ENCODE assay signal across 27 cellular contexts in the genomic region with DNA sequence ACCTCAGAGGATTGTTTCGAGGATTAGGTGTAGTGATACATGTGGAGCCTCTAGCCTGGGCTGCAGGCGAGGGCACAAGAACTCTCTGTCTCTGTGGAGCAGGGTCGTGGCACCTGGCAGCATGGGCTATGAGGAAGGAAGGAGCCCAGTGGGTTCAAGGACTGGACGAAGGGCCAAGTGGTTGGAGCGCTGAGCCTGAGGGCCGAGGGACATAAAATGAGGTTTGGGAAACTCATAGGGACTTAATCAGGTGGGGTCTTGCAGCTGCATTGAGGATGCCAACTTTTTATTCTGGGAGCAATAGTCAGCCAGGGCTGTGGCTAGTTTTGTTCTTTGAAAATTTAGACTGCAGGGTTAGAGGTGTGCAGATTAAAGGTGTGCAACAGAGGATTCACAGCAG.
"Had no signal": no experiment of that assay in that cellular context is flagged by ENCODE, and none has a peak within 500 bp of the region (broad histone marks: within the 10 kb centered on the region; RNA-seq: fewer than 3 reads in every experiment).

No MANE protein-coding gene starts in this region.

- H3K27ac ChIP-seq: stomach, suprapubic skin, testis, thoracic aorta, thyroid gland, tibial artery, tibial nerve, transverse colon, upper lobe of left lung, upper lobe of right lung, uterus, vagina had no signal

- H3K27ac Mint-ChIP-seq: stimulated activated effector memory CD8-positive, alpha-beta T cell treated with anti-CD3 and anti-CD28 coated beads, Interleukin-12 subunit alpha, Interleukin-12 subunit beta, amount 100 ng/mL, for 72 hours; stimulated activated memory B cell treated with anti-CD40 and anti-IgM and Interleukin-4, amounts not matched to agents 10 μg/mL and 1 μg/mL and 100 μg/mL, for 72 hours; stimulated activated naive B cell treated with anti-CD40 and anti-IgM and Interleukin-4, amounts not matched to agents 10 μg/mL and 1 μg/mL and 100 μg/mL, for 72 hours; stimulated activated naive CD8-positive, alpha-beta T cell treated with anti-CD3 and anti-CD28 coated beads, Interleukin-15, amount 100 ng/mL, for 72 hours; stimulated activated naive CD8-positive, alpha-beta T cell treated with anti-CD3 and anti-CD28 coated beads, Interleukin-15, Interleukin-2, amounts not matched to agents 100 ng/mL and 50 ng/mL, for 24 hours; type B pancreatic cell had no signal

- H3K36me3 ChIP-seq: stomach, suprapubic skin, thoracic aorta, thyroid gland, tibial artery, tibial nerve, transverse colon, upper lobe of left lung, upper lobe of right lung, uterus, vagina had no signal

- H3K4me3 Mint-ChIP-seq: stimulated activated effector memory CD8-positive, alpha-beta T cell treated with anti-CD3 and anti-CD28 coated beads, Interleukin-12 subunit alpha, Interleukin-12 subunit beta, amount 100 ng/mL, for 72 hours; stimulated activated memory B cell treated with anti-CD40 and anti-IgM and Interleukin-4, amounts not matched to agents 10 μg/mL and 1 μg/mL and 100 μg/mL, for 72 hours; stimulated activated naive B cell treated with anti-CD40 and anti-IgM and Interleukin-4, amounts not matched to agents 10 μg/mL and 1 μg/mL and 100 μg/mL, for 72 hours; stimulated activated naive CD8-positive, alpha-beta T cell treated with anti-CD3 and anti-CD28 coated beads, Interleukin-15, amount 100 ng/mL, for 72 hours; stimulated activated naive CD8-positive, alpha-beta T cell treated with anti-CD3 and anti-CD28 coated beads, Interleukin-15, Interleukin-2, amounts not matched to agents 100 ng/mL and 50 ng/mL, for 24 hours; type B pancreatic cell had no signal

- DNase-seq: stimulated activated CD4-positive, alpha-beta T cell treated with anti-CD3 and anti-CD28 coated beads, Interleukin-2, amount 100 ng/mL, for 48 hours; stimulated activated CD4-positive, alpha-beta T cell treated with anti-CD3 and anti-CD28 coated beads, Interleukin-4, amount 100 ng/mL, for 1 hour; stimulated activated CD4-positive, alpha-beta T cell treated with anti-CD3 and anti-CD28 coated beads, Interleukin-4, amount 100 ng/mL, for 24 hours; stimulated activated CD4-positive, alpha-beta T cell treated with anti-CD3 and anti-CD28 coated beads, Interleukin-4, amount 100 ng/mL, for 4 hours; stimulated activated CD8-positive, alpha-beta memory T cell treated with anti-CD3 and anti-CD28 coated beads, Interleukin-4, amount 100 ng/mL, for 48 hours; stimulated activated naive B cell treated with anti-CD40 and anti-IgM and Interleukin-4, amounts not matched to agents 10 μg/mL and 1 μg/mL and 100 μg/mL, for 72 hours; stimulated activated naive CD4-positive, alpha-beta T cell; stimulated activated naive CD4-positive, alpha-beta T cell treated with Interleukin-2 at 50 U/mL for 16 hours; stimulated activated naive CD8-positive, alpha-beta T cell treated with anti-CD3 and anti-CD28 coated beads, Interleukin-15, amount 100 ng/mL, for 72 hours; stimulated activated naive CD8-positive, alpha-beta T cell treated with anti-CD3 and anti-CD28 coated beads, Interleukin-15, Interleukin-2, amounts not matched to agents 100 U/mL and 50 U/mL, for 24 hours; stomach; testis; thyroid gland; tibial artery; transverse colon; trophoblast cell; upper lobe of left lung; upper lobe of right lung; uterus had no signal

- H3K9me3 ChIP-seq: stomach, suprapubic skin, testis, thoracic aorta, thyroid gland, tibial artery, tibial nerve, transverse colon, upper lobe of left lung, upper lobe of right lung, uterus, vagina had no signal

- H3K36me3 Mint-ChIP-seq: stimulated activated effector memory CD8-positive, alpha-beta T cell treated with anti-CD3 and anti-CD28 coated beads, Interleukin-12 subunit alpha, Interleukin-12 subunit beta, amount 100 ng/mL, for 72 hours; stimulated activated memory B cell treated with anti-CD40 and anti-IgM and Interleukin-4, amounts not matched to agents 10 μg/mL and 1 μg/mL and 100 μg/mL, for 72 hours; stimulated activated naive B cell treated with anti-CD40 and anti-IgM and Interleukin-4, amounts not matched to agents 10 μg/mL and 1 μg/mL and 100 μg/mL, for 72 hours; type B pancreatic cell had no signal

- H3K4me1 Mint-ChIP-seq: stimulated activated memory B cell treated with anti-CD40 and anti-IgM and Interleukin-4, amounts not matched to agents 10 μg/mL and 1 μg/mL and 100 μg/mL, for 72 hours; stimulated activated naive B cell treated with anti-CD40 and anti-IgM and Interleukin-4, amounts not matched to agents 10 μg/mL and 1 μg/mL and 100 μg/mL, for 72 hours; stimulated activated naive CD8-positive, alpha-beta T cell treated with anti-CD3 and anti-CD28 coated beads, Interleukin-15, amount 100 ng/mL, for 72 hours had no signal

- H3K4me1 ChIP-seq: testis, transverse colon, upper lobe of right lung, uterus had no signal

- H3K4me3 ChIP-seq: stomach, suprapubic skin, testis, thoracic aorta, thyroid gland, tibial artery, tibial nerve, transverse colon, upper lobe of left lung, upper lobe of right lung, uterus, vagina had no signal

- H3K27me3 ChIP-seq: stomach, suprapubic skin, testis, thyroid gland, tibial artery, tibial nerve, transverse colon, upper lobe of left lung, upper lobe of right lung, uterus, vagina had no signal

- ATAC-seq: stimulated activated effector memory CD8-positive, alpha-beta T cell treated with anti-CD3 and anti-CD28 coated beads, Interleukin-12 subunit alpha, Interleukin-12 subunit beta, amount 100 ng/mL, for 72 hours; stimulated activated memory B cell treated with anti-CD40 and anti-IgM and Interleukin-4, amounts not matched to agents 10 μg/mL and 1 μg/mL and 100 μg/mL, for 72 hours; stimulated activated naive B cell treated with anti-CD40 and anti-IgM and Interleukin-4, amounts not matched to agents 10 μg/mL and 1 μg/mL and 100 μg/mL, for 72 hours; stimulated activated naive CD8-positive, alpha-beta T cell treated with anti-CD3 and anti-CD28 coated beads, Interleukin-15, amount 100 ng/mL, for 72 hours; stimulated activated naive CD8-positive, alpha-beta T cell treated with anti-CD3 and anti-CD28 coated beads, Interleukin-15, Interleukin-2, amounts not matched to agents 100 U/mL and 50 U/mL, for 24 hours; upper lobe of right lung had no signal
